Comparison of ENCODE assay signal across 20 cellular contexts in the genomic region with DNA sequence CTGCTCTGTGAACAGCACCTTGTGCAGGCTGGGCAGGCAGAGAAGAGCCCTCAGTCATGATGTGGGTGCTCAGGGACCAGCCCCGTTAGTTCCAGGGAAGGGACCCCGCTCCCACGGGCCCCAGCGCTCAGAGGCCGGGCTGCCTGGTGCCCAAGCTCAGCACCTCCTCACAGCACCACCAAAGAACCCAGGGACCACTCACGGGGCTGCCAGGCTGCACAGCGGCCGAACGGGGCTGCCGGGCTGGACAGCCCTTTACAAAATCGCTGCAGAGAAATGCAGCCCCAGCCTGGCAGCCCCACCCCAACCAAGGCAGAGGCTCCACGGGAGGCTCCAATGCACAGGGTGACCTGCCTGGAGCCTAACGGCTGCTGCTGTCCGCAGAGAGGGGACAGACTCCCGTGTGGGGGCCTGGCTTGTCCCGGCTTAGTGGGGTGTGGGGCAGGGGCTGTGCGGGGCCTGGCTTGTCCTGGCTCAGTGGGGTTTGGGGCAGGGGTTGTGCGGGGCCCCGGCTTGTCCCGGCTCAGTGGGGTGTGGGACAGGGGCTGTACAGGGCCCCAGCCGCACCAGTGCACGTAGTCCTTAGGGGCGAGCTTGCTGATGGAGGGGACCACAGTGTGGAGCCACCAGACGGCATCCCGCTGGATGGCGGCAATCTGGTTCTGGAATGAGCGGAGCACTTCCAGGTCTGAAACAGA. TPM values are rescaled to one million over a fixed set of nuclear protein-coding genes. Genes with fewer than 3 reads are reported as not detected.
A peak's percentile ranks its signal among the peaks of the same experiment; 100 is the strongest.
DNase-seq lines count a peak whose midpoint lies in the region; ATAC-seq, FAIRE-seq and TF ChIP-seq lines count a peak whose summit lies in the region.
"Had no signal": no experiment of that assay in that cellular context is flagged by ENCODE, and none has a peak within 500 bp of the region (broad histone marks: within the 10 kb centered on the region; RNA-seq: fewer than 3 reads in every experiment).

No MANE protein-coding gene starts in this region.

- no peaks in the 10 kb centered on the region for H3K4me1 ChIP-seq in Panc1 (ENCODE audit: control insufficient read depth, insufficient read depth, low read length)
- H3K4me1 ChIP-seq: BLaER1 had no signal

- ATAC-seq in Panc1 (0 out of 2 replicates have a peak, but pooled peaks have one; percentile 7), esophagus mucosa (peak; percentile 7), GM21447 (IDR thresholded peaks at IDR 0.05; ENCODE audit: unreplicated experiment) (no peak), HG03342 (IDR thresholded peaks at IDR 0.05; ENCODE audit: unreplicated experiment) (no peak)
- ATAC-seq: GM12878, HCT116 had no signal

- in situ Hi-C loops in Panc1 (cut with HindIII; ENCODE audit: low pct_unique_long_range_greater_than_20kb, low sequenced_read_pairs) = no loop called here

- BruUV-seq in Panc1 (replicated peaks; lab: Mats Ljungman, UMichigan) = no TSS peak

- no peaks in the 10 kb centered on the region for H3K9me3 ChIP-seq in Panc1 (ENCODE audit: control insufficient read depth, insufficient read depth, low read depth, low read length)
- H3K9me3 ChIP-seq: BLaER1 had no signal

- no peak overlapping the region for H3K27ac ChIP-seq in Panc1 (ENCODE audit: low read length)
- peak overlapping the region; percentile 30 for H3K27ac ChIP-seq in angular gyrus (ENCODE audit: low read depth, low read length)
- H3K27ac ChIP-seq: BLaER1, C4-2B, GM23248 had no signal

- CTCF ChIA-PET in Panc1 (lab: Charles Lee) = no interaction called here

- DNase-seq in Panc1 (ENCODE audit: low read depth, low spot score) = no peak
- DNase-seq in GM12892 (ENCODE audit: insufficient read length) = no peak
- DNase-seq: CD4-positive, CD25-positive, alpha-beta regulatory T cell; CD8-positive, alpha-beta memory T cell; DMS 273 treated with DMSO at 0.1 percent for 48 hours; DMS79; EL; GDM1; GM23248; H9 had no signal

- intact Hi-C loops in Panc1 (cut with micrococcal nuclease; ENCODE audit: unreplicated experiment) = no loop called here

- FAIRE-seq in GM12892 (lab: Jason Lieb, UNC) = no peak
- FAIRE-seq: D721Med, GM12878, GM18507 had no signal

- no peaks in the 10 kb centered on the region for H3K27me3 ChIP-seq in Panc1 (ENCODE audit: control insufficient read depth, insufficient read depth, low read length)
- H3K27me3 ChIP-seq: BLaER1 had no signal

- TF ChIP-seq POLR2A in GM12892 (IDR thresholded peaks at IDR 0.05; ENCODE audit: low read depth, low read length) = no peak

- POLR2A ChIA-PET in Panc1 (lab: Charles Lee) = no interaction called here

- TF ChIP-seq CTCF in Panc1 (IDR thresholded peaks at IDR 0.05) = no peak

- peaks cover 17% of the 10 kb centered on the region; the same call in 1 of the 2 replicates for H3K36me3 ChIP-seq in Panc1 (ENCODE audit: control insufficient read depth, insufficient read depth, low read length)

- no peak overlapping the region for H3K4me3 ChIP-seq in Panc1 (ENCODE audit: low read depth in 2 of 2, low read length in 2 of 2)
- H3K4me3 ChIP-seq: BLaER1, GM12878, GM23248 had no signal

RNA-seq across cellular contexts. Expression of a gene that starts 9.2 kb away (rescaled TPM):
- total RNA-seq in Panc1 (2021; ENCODE audit: unreplicated experiment) (173 TPM), esophagus mucosa (50.4 TPM)
- 196 TPM for polyA plus RNA-seq in Panc1 (2012; ENCODE audit: insufficient read length)
- 16.6 TPM for polyA plus RNA-seq in GM12892 (2012; ENCODE audit: missing spikeins)

RNA-seq across cellular contexts. Expression of a gene that starts 35.5 kb away (rescaled TPM):
- total RNA-seq in Panc1 (2021; ENCODE audit: unreplicated experiment) = 125 TPM
- 120 TPM for polyA plus RNA-seq in Panc1 (2012; ENCODE audit: insufficient read length)
- total RNA-seq in esophagus mucosa = 12.6 TPM
- 2.2 TPM for polyA plus RNA-seq in GM12892 (2012; ENCODE audit: missing spikeins)

RNA-seq across cellular contexts. Expression of a gene that starts 35.7 kb away (rescaled TPM):
- total RNA-seq in Panc1 (2021; ENCODE audit: unreplicated experiment) = 144 TPM
- 127 TPM for polyA plus RNA-seq in Panc1 (2012; ENCODE audit: insufficient read length)
- total RNA-seq in esophagus mucosa = 16.1 TPM
- 0.36 TPM for polyA plus RNA-seq in GM12892 (2012; ENCODE audit: missing spikeins)

Comparison
In these comparisons a context has a peak if more than half of its experiments do, and no peak if none do; other contexts are left out.
1. ATAC-seq: peak in Panc1 (single experiment) and esophagus mucosa (single experiment); none in GM21447 (single experiment) and HG03342 (single experiment).